In genomic region chr1:206715552-206716518, GRCh38 we compare ENCODE assay signal across 13 cellular contexts. TPM values are rescaled to one million over a fixed set of nuclear protein-coding genes. Genes with fewer than 3 reads are reported as not detected.
DNase-seq lines count a peak whose midpoint lies in the region; ATAC-seq and TF ChIP-seq lines count a peak whose summit lies in the region.
"Had no signal": no experiment of that assay in that cellular context is flagged by ENCODE, and none has a peak within 500 bp of the region (broad histone marks: within the 10 kb centered on the region; RNA-seq: fewer than 3 reads in every experiment).

No MANE protein-coding gene starts in this region.

- H3K4me1 ChIP-seq in lower lobe of right lung (peaks cover 60% of the 10 kb centered on the region), thymus (ENCODE audit: control insufficient read depth, insufficient read depth, low read length) (peaks cover 29% of the 10 kb centered on the region)

- H3K27ac ChIP-seq in lower lobe of right lung (peak overlapping the region; percentile 7), thymus (ENCODE audit: low read depth) (peak overlapping the region; percentile 56)

- H3K4me1 Mint-ChIP-seq in activated T-cell treated with anti-CD3 and anti-CD28 coated beads, Interleukin-2, amount 50 U/mL, for 4 hours (ENCODE audit: low read depth): peaks cover 85% of the 10 kb centered on the region
- H3K4me1 Mint-ChIP-seq in activated T-helper 1 cell treated with anti-CD3 and anti-CD28 coated beads, Interleukin-12 subunit alpha, Interleukin-12 subunit beta, Interleukin-2, Interleukin-4 antibody, amounts not matched to agents 30 ng/mL and 10 ng/mL and 1 ng/mL, durations not matched to agents 14 hours and 24 hours and 36 hours (ENCODE audit: low read depth): peaks cover 79% of the 10 kb centered on the region

- 65% methylated on average over 8 of the region's 8 CpGs for WGBS in thymus

- no peak for DNase-seq in activated T-cell treated with anti-CD3 and anti-CD28 coated beads, Interleukin-2, amount 50 U/mL, for 4 hours
- DNase-seq in activated T-cell treated with anti-CD3 and anti-CD28 coated beads, Interleukin-2, amount 50 U/mL, for 1 hour: no peak
- no peak for DNase-seq in activated T-helper 1 cell treated with anti-CD3 and anti-CD28 coated beads, Interleukin-12 subunit alpha, Interleukin-12 subunit beta, Interleukin-2, Interleukin-4 antibody, amounts not matched to agents 30 ng/mL and 10 ng/mL and 1 ng/mL, durations not matched to agents 14 hours and 24 hours and 36 hours (ENCODE audit: low spot score)
- no peak for DNase-seq in lower lobe of right lung
- no peak for DNase-seq in effector CD8-positive, alpha-beta T cell (lab: John Stamatoyannopoulos, UW)
- DNase-seq: mesendoderm had no signal

- no peaks in the 10 kb centered on the region for H3K27me3 Mint-ChIP-seq in activated T-cell treated with anti-CD3 and anti-CD28 coated beads, Interleukin-2, amount 50 U/mL, for 4 hours (ENCODE audit: low read depth)
- H3K27me3 Mint-ChIP-seq in activated T-helper 1 cell treated with anti-CD3 and anti-CD28 coated beads, Interleukin-12 subunit alpha, Interleukin-12 subunit beta, Interleukin-2, Interleukin-4 antibody, amounts not matched to agents 30 ng/mL and 10 ng/mL and 1 ng/mL, durations not matched to agents 14 hours and 24 hours and 36 hours (ENCODE audit: insufficient read depth): no peaks in the 10 kb centered on the region

- H3K27me3 ChIP-seq in lower lobe of right lung (ENCODE audit: low read depth) (no peaks in the 10 kb centered on the region), thymus (ENCODE audit: control insufficient read depth, insufficient read depth) (no peaks in the 10 kb centered on the region)
- H3K27me3 ChIP-seq: thyroid gland had no signal

- H3K36me3 ChIP-seq in lower lobe of right lung (no peaks in the 10 kb centered on the region), thymus (ENCODE audit: control insufficient read depth, insufficient read depth) (no peaks in the 10 kb centered on the region)
- H3K36me3 ChIP-seq: thyroid gland had no signal

- peaks cover 3% of the 10 kb centered on the region for H3K36me3 Mint-ChIP-seq in activated T-cell treated with anti-CD3 and anti-CD28 coated beads, Interleukin-2, amount 50 U/mL, for 4 hours (ENCODE audit: insufficient read depth)
- H3K36me3 Mint-ChIP-seq in activated T-helper 1 cell treated with anti-CD3 and anti-CD28 coated beads, Interleukin-12 subunit alpha, Interleukin-12 subunit beta, Interleukin-2, Interleukin-4 antibody, amounts not matched to agents 30 ng/mL and 10 ng/mL and 1 ng/mL, durations not matched to agents 14 hours and 24 hours and 36 hours (ENCODE audit: low read depth): peaks cover 6% of the 10 kb centered on the region

- peak overlapping the region; percentile 74 for H3K27ac Mint-ChIP-seq in activated T-helper 1 cell treated with anti-CD3 and anti-CD28 coated beads, Interleukin-12 subunit alpha, Interleukin-12 subunit beta, Interleukin-2, Interleukin-4 antibody, amounts not matched to agents 30 ng/mL and 10 ng/mL and 1 ng/mL, durations not matched to agents 14 hours and 24 hours and 36 hours

- H3K4me3 ChIP-seq in lower lobe of right lung (no peak overlapping the region), thymus (ENCODE audit: low read length) (no peak overlapping the region)
- H3K4me3 ChIP-seq: thyroid gland had no signal

- intact Hi-C loops in activated T-helper 1 cell treated with anti-CD3 and anti-CD28 coated beads, Interleukin-12 subunit alpha, Interleukin-12 subunit beta, Interleukin-2, Interleukin-4 antibody, amounts not matched to agents 30 ng/mL and 10 ng/mL and 1 ng/mL, durations not matched to agents 14 hours and 24 hours and 36 hours (cut with micrococcal nuclease): no loop called here
- intact Hi-C loops in lower lobe of right lung (cut with DNase I): no loop called here

- TF ChIP-seq CTCF in lower lobe of right lung (IDR thresholded peaks at IDR 0.05): no peak

- peak in 1 of 2 donors; percentile 2 for ATAC-seq in activated T-cell treated with anti-CD3 and anti-CD28 coated beads, Interleukin-2, amount 50 U/mL, for 4 hours
- ATAC-seq in lower lobe of right lung: no peak
- ATAC-seq in GM19463 (IDR thresholded peaks at IDR 0.05; ENCODE audit: unreplicated experiment): no peak
- ATAC-seq in HG03135 (IDR thresholded peaks at IDR 0.05; ENCODE audit: unreplicated experiment): no peak

- no peaks in the 10 kb centered on the region for H3K9me3 ChIP-seq in lower lobe of right lung
- H3K9me3 ChIP-seq in thymus (ENCODE audit: control insufficient read depth): no peaks in the 10 kb centered on the region
- H3K9me3 ChIP-seq: thyroid gland had no signal

- no peaks in the 10 kb centered on the region for H3K9me3 Mint-ChIP-seq in activated T-cell treated with anti-CD3 and anti-CD28 coated beads, Interleukin-2, amount 50 U/mL, for 4 hours
- no peaks in the 10 kb centered on the region for H3K9me3 Mint-ChIP-seq in activated T-helper 1 cell treated with anti-CD3 and anti-CD28 coated beads, Interleukin-12 subunit alpha, Interleukin-12 subunit beta, Interleukin-2, Interleukin-4 antibody, amounts not matched to agents 30 ng/mL and 10 ng/mL and 1 ng/mL, durations not matched to agents 14 hours and 24 hours and 36 hours

- H3K4me3 Mint-ChIP-seq in activated T-cell treated with anti-CD3 and anti-CD28 coated beads, Interleukin-2, amount 50 U/mL, for 4 hours: peak overlapping the region; percentile 51
- peak overlapping the region; percentile 32 for H3K4me3 Mint-ChIP-seq in activated T-helper 1 cell treated with anti-CD3 and anti-CD28 coated beads, Interleukin-12 subunit alpha, Interleukin-12 subunit beta, Interleukin-2, Interleukin-4 antibody, amounts not matched to agents 30 ng/mL and 10 ng/mL and 1 ng/mL, durations not matched to agents 14 hours and 24 hours and 36 hours

RNA-seq across cellular contexts. Expression of gene MAPKAPK2, which starts 31.1 kb away (rescaled TPM):
- 100 to 1,000 TPM in 2 of 3 donors, 10 to 100 TPM in 1; 98.2 to 136 (median 135) TPM for total RNA-seq in activated T-cell treated with anti-CD3 and anti-CD28 coated beads, Interleukin-2, amount 50 U/mL, for 4 hours
- total RNA-seq in activated T-helper 1 cell treated with anti-CD3 and anti-CD28 coated beads, Interleukin-12 subunit alpha, Interleukin-12 subunit beta, Interleukin-2, Interleukin-4 antibody, amounts not matched to agents 30 ng/mL and 10 ng/mL and 1 ng/mL, durations not matched to agents 14 hours and 24 hours and 36 hours: 117 and 120 TPM in 2 replicates
- total RNA-seq in lower lobe of right lung: 87.0 TPM
- 72.3 TPM for polyA plus RNA-seq in thymus

RNA-seq across cellular contexts. Expression of gene IL19, which starts 54.7 kb away (rescaled TPM):
- under 1 TPM in 1 of 3 donors, not detected in 2; 0.19 TPM for total RNA-seq in activated T-cell treated with anti-CD3 and anti-CD28 coated beads, Interleukin-2, amount 50 U/mL, for 4 hours
- total RNA-seq in activated T-helper 1 cell treated with anti-CD3 and anti-CD28 coated beads, Interleukin-12 subunit alpha, Interleukin-12 subunit beta, Interleukin-2, Interleukin-4 antibody, amounts not matched to agents 30 ng/mL and 10 ng/mL and 1 ng/mL, durations not matched to agents 14 hours and 24 hours and 36 hours: not detected in 2 replicates
- total RNA-seq in lower lobe of right lung: not detected
- 1.0 TPM for polyA plus RNA-seq in thymus
- total RNA-seq: NCI-H460, thyroid gland had no signal

RNA-seq across cellular contexts. Expression of gene IL10, which starts 56.5 kb away (rescaled TPM):
- 100 to 1,000 TPM in 1 of 3 donors, 10 to 100 TPM in 2; 38.4 to 111 (median 54.1) TPM for total RNA-seq in activated T-cell treated with anti-CD3 and anti-CD28 coated beads, Interleukin-2, amount 50 U/mL, for 4 hours
- total RNA-seq in activated T-helper 1 cell treated with anti-CD3 and anti-CD28 coated beads, Interleukin-12 subunit alpha, Interleukin-12 subunit beta, Interleukin-2, Interleukin-4 antibody, amounts not matched to agents 30 ng/mL and 10 ng/mL and 1 ng/mL, durations not matched to agents 14 hours and 24 hours and 36 hours: 4.4 and 5.0 TPM in 2 replicates
- total RNA-seq in lower lobe of right lung: 1.4 TPM
- polyA plus RNA-seq in thymus: 19.1 TPM
- total RNA-seq: astrocyte, NCI-H460 had no signal
- polyA plus RNA-seq: AG04450 had no signal
